Comparison of ENCODE assay signal across 16 cellular contexts in genomic region chr5:93186031-93186682, GRCh38.
DNase-seq lines count a peak whose midpoint lies in the region; ATAC-seq and TF ChIP-seq lines count a peak whose summit lies in the region.
"Had no signal": no experiment of that assay in that cellular context is flagged by ENCODE, and none has a peak within 500 bp of the region (broad histone marks: within the 10 kb centered on the region; RNA-seq: fewer than 3 reads in every experiment).

No MANE protein-coding gene starts in this region.

- 58 to 71% (median 68%) methylated on average over 3 of the region's 3 CpGs for WGBS in heart left ventricle, 4 donors
- WGBS in suprapubic skin = 52% methylated on average over 3 of the region's 3 CpGs

- peaks cover 0 to 4% (median 0%) of the 10 kb centered on the region in 5 donors for H3K27me3 Mint-ChIP-seq in naive thymus-derived CD8-positive, alpha-beta T cell
- H3K27me3 Mint-ChIP-seq: T-helper 17 cell had no signal

- H3K27me3 ChIP-seq in heart left ventricle (no peaks in the 10 kb centered on the region), right atrium auricular region (no peaks in the 10 kb centered on the region), foreskin keratinocyte (no peaks in the 10 kb centered on the region), suprapubic skin (no peaks in the 10 kb centered on the region)
- H3K27me3 ChIP-seq: ascending aorta, pancreas had no signal

- POLR2A ChIA-PET in naive thymus-derived CD8-positive, alpha-beta T cell (lab: Charles Lee) = no interaction called here

- H3K27ac ChIP-seq in heart left ventricle (peak overlapping the region in 2 of 12 donors; percentile 19 to 39), right atrium auricular region (peak overlapping the region in 1 of 2 donors; percentile 5), foreskin keratinocyte (no peak overlapping the region), suprapubic skin (no peak overlapping the region)
- H3K27ac ChIP-seq: ascending aorta, pancreas had no signal

- H3K36me3 ChIP-seq in heart left ventricle (no peaks in the 10 kb centered on the region), right atrium auricular region (no peaks in the 10 kb centered on the region), suprapubic skin (no peaks in the 10 kb centered on the region)
- H3K36me3 ChIP-seq: ascending aorta, pancreas had no signal

- H3K27ac Mint-ChIP-seq in naive thymus-derived CD8-positive, alpha-beta T cell = no peak overlapping the region
- H3K27ac Mint-ChIP-seq: T-helper 17 cell had no signal

- no peak for TF ChIP-seq CTCF in heart left ventricle (IDR thresholded peaks at IDR 0.05)
- no peak for TF ChIP-seq CTCF in right atrium auricular region (IDR thresholded peaks at IDR 0.05)
- no peak for TF ChIP-seq CTCF in foreskin keratinocyte (conservative IDR thresholded peaks at IDR 0.05)
- no peak for TF ChIP-seq CTCF in suprapubic skin (IDR thresholded peaks at IDR 0.05)

- ATAC-seq in heart left ventricle (peak in 3 of 4 donors; percentile 50 to 79 (median 70)), foreskin keratinocyte (peak; percentile 19), GM19023 (IDR thresholded peaks at IDR 0.05; ENCODE audit: unreplicated experiment) (no peak)
- ATAC-seq in naive thymus-derived CD8-positive, alpha-beta T cell = no peak
- ATAC-seq: GM12878, pancreas, T-helper 17 cell had no signal

- peaks cover 0 to 21% (median 0%) of the 10 kb centered on the region in 12 donors for H3K9me3 ChIP-seq in heart left ventricle
- peaks cover 0 to 5% of the 10 kb centered on the region in 2 donors for H3K9me3 ChIP-seq in right atrium auricular region
- no peaks in the 10 kb centered on the region for H3K9me3 ChIP-seq in suprapubic skin
- H3K9me3 ChIP-seq: ascending aorta, pancreas had no signal

- intact Hi-C loops in heart left ventricle (cut with DNase I) = no loop called here

- no peaks in the 10 kb centered on the region for H3K4me1 Mint-ChIP-seq in naive thymus-derived CD8-positive, alpha-beta T cell
- H3K4me1 Mint-ChIP-seq: T-helper 17 cell had no signal

- peaks cover 0 to 5% (median 0%) of the 10 kb centered on the region in 12 donors for H3K4me1 ChIP-seq in heart left ventricle
- peaks cover 0 to 4% of the 10 kb centered on the region in 2 donors for H3K4me1 ChIP-seq in right atrium auricular region
- H3K4me1 ChIP-seq in foreskin keratinocyte = peaks cover 15% of the 10 kb centered on the region
- peaks cover 2% of the 10 kb centered on the region for H3K4me1 ChIP-seq in suprapubic skin
- H3K4me1 ChIP-seq: ascending aorta, pancreas had no signal

- no peak overlapping the region for H3K4me3 ChIP-seq in heart left ventricle
- H3K4me3 ChIP-seq in right atrium auricular region = no peak overlapping the region
- no peak overlapping the region for H3K4me3 ChIP-seq in suprapubic skin
- H3K4me3 ChIP-seq: ascending aorta, GM12878, pancreas had no signal

- H3K36me3 Mint-ChIP-seq in naive thymus-derived CD8-positive, alpha-beta T cell = no peaks in the 10 kb centered on the region

- no peak overlapping the region for H3K4me3 Mint-ChIP-seq in naive thymus-derived CD8-positive, alpha-beta T cell
- H3K4me3 Mint-ChIP-seq: T-helper 17 cell had no signal

- no peak for DNase-seq in heart left ventricle
- no peak for DNase-seq in right atrium auricular region (ENCODE audit: low spot score)
- DNase-seq in amniotic stem cell (lab: John Stamatoyannopoulos, UW) = peak; percentile 41
- DNase-seq in foreskin keratinocyte = peak; percentile 43 to 75
- peak; percentile 89 for DNase-seq in stromal cell of bone marrow (ENCODE audit: low read depth)
- no peak for DNase-seq in naive thymus-derived CD8-positive, alpha-beta T cell
- DNase-seq in suprapubic skin (ENCODE audit: low spot score in 2 of 2) = no peak
- DNase-seq: ACHN; DMS153; hypothalamus; pancreas; stimulated activated CD4-positive, alpha-beta T cell treated with anti-CD3 and anti-CD28 coated beads, Interleukin-1b, Interleukin-23, amount 100 ng/mL, for 48 hours; T-helper 17 cell had no signal

- TF ChIP-seq EP300 in suprapubic skin (IDR thresholded peaks at IDR 0.05) = no peak

- TF ChIP-seq POLR2A in heart left ventricle (IDR thresholded peaks at IDR 0.05) (no peak), suprapubic skin (IDR thresholded peaks at IDR 0.05) (no peak)

- H3K9me3 Mint-ChIP-seq in naive thymus-derived CD8-positive, alpha-beta T cell = peaks cover 0 to 12% (median 3%) of the 10 kb centered on the region in 9 donors

Comparison
In these comparisons a context has a peak if more than half of its experiments do, and no peak if none do; other contexts are left out.
1. ATAC-seq: peak in heart left ventricle (3 of 4) and foreskin keratinocyte (single experiment); none in naive thymus-derived CD8-positive, alpha-beta T cell (0 of 2) and GM19023 (single experiment).
2. DNase-seq: peak in amniotic stem cell (single experiment), foreskin keratinocyte (2 of 2) and stromal cell of bone marrow (single experiment); none in heart left ventricle (0 of 5), right atrium auricular region (single experiment), naive thymus-derived CD8-positive, alpha-beta T cell (0 of 10) and suprapubic skin (0 of 2).